In genomic region chr11:63535734-63536133, GRCh38 we compare ENCODE assay signal across 13 cellular contexts. TPM values are rescaled to one million over a fixed set of nuclear protein-coding genes. Genes with fewer than 3 reads are reported as not detected.
DNase-seq lines count a peak whose midpoint lies in the region; ATAC-seq and TF ChIP-seq lines count a peak whose summit lies in the region.
"Had no signal": no experiment of that assay in that cellular context is flagged by ENCODE, and none has a peak within 500 bp of the region (broad histone marks: within the 10 kb centered on the region; RNA-seq: fewer than 3 reads in every experiment).

No MANE protein-coding gene starts in this region.

- H3K4me1 ChIP-seq in stomach: peaks cover 39 to 73% (median 47%) of the 10 kb centered on the region in 4 donors

- no peak overlapping the region for H3K27ac Mint-ChIP-seq in activated B cell treated with CpG ODN at 0.5 μM for 24 hours
- H3K27ac Mint-ChIP-seq in effector memory CD8-positive, alpha-beta T cell: peak overlapping the region; percentile 98 to 99

- CTCF ChIA-PET in activated B cell treated with CpG ODN at 0.5 μM for 24 hours (lab: Charles Lee): interaction anchor here (1.3 kb wide), 1 partner anchor 16 kb away, joined by 4 read pairs; no protein-coding TSS in a partner anchor

- 72 to 100% (median 84%) methylated on average over 1 of the region's 1 CpG for WGBS in stomach, 5 donors

- no peaks in the 10 kb centered on the region for H3K9me3 ChIP-seq in stomach
- H3K9me3 ChIP-seq: A549, heart left ventricle, thoracic aorta had no signal

- TF ChIP-seq CTCF in activated B cell treated with CpG ODN at 0.5 μM for 24 hours (IDR thresholded peaks at IDR 0.05): no peak
- TF ChIP-seq CTCF in stomach (IDR thresholded peaks at IDR 0.05): no peak

- H3K27me3 Mint-ChIP-seq in activated B cell treated with CpG ODN at 0.5 μM for 24 hours: peaks cover 3% of the 10 kb centered on the region
- H3K27me3 Mint-ChIP-seq in effector memory CD8-positive, alpha-beta T cell: no peaks in the 10 kb centered on the region

- no peak for TF ChIP-seq POLR2A in stomach (IDR thresholded peaks at IDR 0.05)

- H3K27ac ChIP-seq in stomach: peak overlapping the region; percentile 80 to 97 (median 92)

- TF ChIP-seq EP300 in stomach (IDR thresholded peaks at IDR 0.05): no peak

- H3K4me1 Mint-ChIP-seq in activated B cell treated with CpG ODN at 0.5 μM for 24 hours: peaks cover 42% of the 10 kb centered on the region
- H3K4me1 Mint-ChIP-seq in effector memory CD8-positive, alpha-beta T cell (ENCODE audit: low read depth in 2 of 2): peaks cover 79 to 81% of the 10 kb centered on the region in 2 donors

- H3K4me3 ChIP-seq in stomach: no peak overlapping the region
- H3K4me3 ChIP-seq: A549 had no signal

- H3K36me3 Mint-ChIP-seq in activated B cell treated with CpG ODN at 0.5 μM for 24 hours (ENCODE audit: low read depth): no peaks in the 10 kb centered on the region
- peaks cover 55% of the 10 kb centered on the region for H3K36me3 Mint-ChIP-seq in effector memory CD8-positive, alpha-beta T cell (ENCODE audit: insufficient read depth)

- peaks cover 0 to 15% (median 6%) of the 10 kb centered on the region in 4 donors for H3K36me3 ChIP-seq in stomach
- H3K36me3 ChIP-seq: thoracic aorta had no signal

- no peaks in the 10 kb centered on the region for H3K9me3 Mint-ChIP-seq in activated B cell treated with CpG ODN at 0.5 μM for 24 hours
- no peaks in the 10 kb centered on the region for H3K9me3 Mint-ChIP-seq in effector memory CD8-positive, alpha-beta T cell
- H3K9me3 Mint-ChIP-seq: dendritic cell treated with granulocyte-macrophage colony-stimulating factor and Interleukin-4, amounts not matched to agents 40 ng/mL and 50 ng/mL, for 4 days had no signal

- POLR2A ChIA-PET in activated B cell treated with CpG ODN at 0.5 μM for 24 hours (lab: Charles Lee): interaction anchor here (0.6 kb wide), 1 partner anchor 1031 kb away, joined by 3 read pairs; no protein-coding TSS in a partner anchor

- intact Hi-C loops in activated B cell treated with CpG ODN at 0.5 μM for 24 hours (cut with micrococcal nuclease) (loop anchor here (2.0 kb wide), 1 partner anchor 31 kb away; no protein-coding TSS in a partner anchor), stomach (cut with DNase I; ENCODE audit: low total_unique reads) (no loop called here)

- ATAC-seq in activated B cell treated with CpG ODN at 0.5 μM for 24 hours (ENCODE audit: low read depth) (no peak), GM21423 (IDR thresholded peaks at IDR 0.05; ENCODE audit: unreplicated experiment) (no peak)
- ATAC-seq in effector memory CD8-positive, alpha-beta T cell (replicated peaks): peak; percentile 31
- ATAC-seq: A549, heart left ventricle had no signal

- peak overlapping the region; percentile 15 for H3K4me3 Mint-ChIP-seq in activated B cell treated with CpG ODN at 0.5 μM for 24 hours
- H3K4me3 Mint-ChIP-seq in effector memory CD8-positive, alpha-beta T cell: peak overlapping the region; percentile 94 to 95

- no peaks in the 10 kb centered on the region for H3K27me3 ChIP-seq in stomach
- H3K27me3 ChIP-seq: heart left ventricle had no signal

- DNase-seq in activated CD4-positive, alpha-beta T cell treated with anti-CD3 and anti-CD28 coated beads for 4 hours: peak; percentile 20 to 30
- no peak for DNase-seq in activated CD4-positive, alpha-beta T cell treated with anti-CD3 and anti-CD28 coated beads, Interleukin-2, amount 50 U/mL, for 4 hours
- DNase-seq in activated B cell treated with CpG ODN at 0.5 μM for 24 hours (no peak), stomach (no peak), hypothalamus (lab: John Stamatoyannopoulos, UW) (no peak), KG1 (lab: John Stamatoyannopoulos, UW) (no peak)
- DNase-seq in effector memory CD8-positive, alpha-beta T cell: peak in 2 of 3 experiments; percentile 33 to 37
- DNase-seq: H7, heart left ventricle had no signal

RNA-seq across cellular contexts. Expression of gene PLAAT4, which starts 0.9 kb away (rescaled TPM):
- 3.9 and 4.7 TPM in 2 replicates for total RNA-seq in activated B cell treated with CpG ODN at 0.5 μM for 24 hours
- 100 to 1,000 TPM in 1 of 5 donors, 10 to 100 TPM in 3, 1 to 10 TPM in 1; 4.0 to 121 (median 12.7) TPM for total RNA-seq in stomach
- polyA plus RNA-seq in stomach: 100 to 1,000 TPM in 1 of 3 donors, 10 to 100 TPM in 2; 86.9 to 262 (median 98.5) TPM

RNA-seq across cellular contexts. Expression of gene PLAAT2, which starts 27.4 kb away (rescaled TPM):
- total RNA-seq in activated B cell treated with CpG ODN at 0.5 μM for 24 hours: not detected in 2 replicates
- total RNA-seq in stomach: 10 to 100 TPM in 1 of 5 donors, 1 to 10 TPM in 1, not detected in 3; 1.3 to 19.5 TPM
- polyA plus RNA-seq in stomach: 10 to 100 TPM in 1 of 3 donors, 1 to 10 TPM in 2; 6.8 to 66.7 (median 7.6) TPM
- total RNA-seq: H7, thoracic aorta had no signal

RNA-seq across cellular contexts. Expression of gene LGALS12, which starts 29.9 kb away (rescaled TPM):
- total RNA-seq in activated B cell treated with CpG ODN at 0.5 μM for 24 hours (not detected in 2 replicates), stomach (under 1 TPM in 1 of 5 donors, not detected in 4; 0.55 TPM)
- polyA plus RNA-seq in stomach: 1 to 10 TPM in 1 of 3 donors, under 1 TPM in 2; 0.38 to 1.1 (median 0.44) TPM
- polyA plus RNA-seq: A549 had no signal

RNA-seq across cellular contexts. Expression of gene PLAAT5, which starts 44.8 kb away (rescaled TPM):
- total RNA-seq in activated B cell treated with CpG ODN at 0.5 μM for 24 hours (not detected in 2 replicates), stomach (1 to 10 TPM in 2 of 5 donors, not detected in 3; 1.8 to 2.4 TPM)
- polyA plus RNA-seq in stomach: 1 to 10 TPM; 1.1 to 1.9 (median 1.9) TPM

Comparison
In these comparisons a context has a peak if more than half of its experiments do, and no peak if none do; other contexts are left out.
1. DNase-seq: peak in activated CD4-positive, alpha-beta T cell treated with anti-CD3 and anti-CD28 coated beads for 4 hours (2 of 2) and effector memory CD8-positive, alpha-beta T cell (2 of 3); none in activated CD4-positive, alpha-beta T cell treated with anti-CD3 and anti-CD28 coated beads, Interleukin-2, amount 50 U/mL, for 4 hours (0 of 2), activated B cell treated with CpG ODN at 0.5 μM for 24 hours (single experiment), stomach (single experiment), hypothalamus (0 of 51) and KG1 (single experiment).